In genomic region chr2:230160112-230160660, GRCh38 we compare ENCODE assay signal across 8 cellular contexts. TPM values are rescaled to one million over a fixed set of nuclear protein-coding genes. Genes with fewer than 3 reads are reported as not detected.
DNase-seq lines count a peak whose midpoint lies in the region; ATAC-seq and TF ChIP-seq lines count a peak whose summit lies in the region.

No MANE protein-coding gene starts in this region.

- peak overlapping the region in 3 of 7 donors; percentile 32 to 83 (median 54) for H3K27ac Mint-ChIP-seq in CD14-positive monocyte

- POLR2A ChIA-PET in HCT116 (lab: Charles Lee), result no interaction called here

- DNase-seq in CD14-positive monocyte (ENCODE audit: low spot score) (no peak), HCT116 (ENCODE audit: low read depth, low spot score) (peak; percentile 26), RPMI7951 (ENCODE audit: low read depth) (peak; percentile 52), prostate gland (ENCODE audit: low spot score) (no peak)
- DNase-seq in activated T-helper 9 cell treated with anti-CD3 and anti-CD28 coated beads, Interleukin-2, amount 50 U/mL, for 16 hours (ENCODE audit: low read depth), result peak; percentile 31

- H3K9me3 Mint-ChIP-seq in CD14-positive monocyte, result peaks cover 3 to 11% (median 4%) of the 10 kb centered on the region in 7 donors

- no peaks in the 10 kb centered on the region for H3K9me2 ChIP-seq in HCT116 (ENCODE audit: insufficient read depth)

- TF ChIP-seq CTCF in CD14-positive monocyte (IDR thresholded peaks at IDR 0.05) (peak; percentile 87), HCT116 (IDR thresholded peaks at IDR 0.05 in 2 of 3, conservative IDR thresholded peaks at IDR 0.05 in 1 of 3; ENCODE audit: borderline replicate concordance in 1 of 3, insufficient read depth in 1 of 3, low read depth in 2 of 3, low read length in 2 of 3) (peak; percentile 76 to 82 (median 82); a peak in 5 of 6 replicates), gastroesophageal sphincter (IDR thresholded peaks at IDR 0.05) (peak; percentile 52 to 81 (median 64)), prostate gland (IDR thresholded peaks at IDR 0.05) (peak; percentile 64 to 75 (median 67))

- TF ChIP-seq EP300 in gastroesophageal sphincter (IDR thresholded peaks at IDR 0.05), result no peak

- H3K36me3 ChIP-seq in HCT116 (ENCODE audit: control insufficient read depth in 1 of 2, insufficient read depth in 2 of 2, low read length in 2 of 2), result no peaks in the 10 kb centered on the region
- H3K36me3 ChIP-seq in gastroesophageal sphincter, result no peaks in the 10 kb centered on the region
- H3K36me3 ChIP-seq in prostate gland, result no peaks in the 10 kb centered on the region

- H3K4me1 ChIP-seq in HCT116 (ENCODE audit: control insufficient read depth in 1 of 2, insufficient read depth in 2 of 2, low read length in 2 of 2) (no peaks in the 10 kb centered on the region), gastroesophageal sphincter (no peaks in the 10 kb centered on the region), prostate gland (replicated peaks) (no peaks in the 10 kb centered on the region)

- H2AFZ ChIP-seq in HCT116 (ENCODE audit: low read depth, low read length, poor library complexity, severe bottlenecking), result peak overlapping the region; percentile 46

- peaks cover 21 to 25% of the 10 kb centered on the region in 2 donors for H3K36me3 Mint-ChIP-seq in CD14-positive monocyte

- BruUV-seq in HCT116 (replicated peaks; lab: Mats Ljungman, UMichigan), result no TSS peak

- no peaks in the 10 kb centered on the region for H4K20me1 ChIP-seq in HCT116 (ENCODE audit: insufficient read depth)

- H3K79me2 ChIP-seq in HCT116 (ENCODE audit: insufficient read depth, low read length), result no peaks in the 10 kb centered on the region

- intact Hi-C loops in CD14-positive monocyte (cut with micrococcal nuclease), result no loop called here
- intact Hi-C loops in HCT116 (cut with micrococcal nuclease), result loop anchor here (1.0 to 10.0 kb wide), 4 partner anchors 93 to 451 kb away; no protein-coding TSS in a partner anchor
- intact Hi-C loops in prostate gland (cut with DNase I), result loop anchor here (10.0 kb wide), 1 partner anchor 365 kb away; no protein-coding TSS in a partner anchor

- H3K9me3 ChIP-seq in HCT116 (ENCODE audit: control insufficient read depth in 1 of 2, insufficient read depth in 1 of 2, low read depth in 1 of 2, low read length in 2 of 2), result no peaks in the 10 kb centered on the region
- H3K9me3 ChIP-seq in gastroesophageal sphincter, result no peaks in the 10 kb centered on the region
- no peaks in the 10 kb centered on the region for H3K9me3 ChIP-seq in prostate gland

- CTCF ChIA-PET in HCT116 (lab: Charles Lee), result interaction anchor here (0.6 to 4.3 kb wide), 26 partner anchors 9 to 461 kb away, joined by 3 to 31 read pairs (median 4); partner anchors contain the start of gene SLC16A14

- no peak overlapping the region for H3K4me2 ChIP-seq in HCT116 (ENCODE audit: low read length)

- peak; percentile 83 for TF ChIP-seq RAD21 in HCT116 (IDR thresholded peaks at IDR 0.05; ENCODE audit: low read depth)

- H3K4me1 Mint-ChIP-seq in CD14-positive monocyte, result peaks cover 25% of the 10 kb centered on the region

- H3K27ac ChIP-seq in HCT116 (ENCODE audit: low read depth, low read length) (no peak overlapping the region), gastroesophageal sphincter (no peak overlapping the region), prostate gland (no peak overlapping the region)

- H3K27me3 Mint-ChIP-seq in CD14-positive monocyte (ENCODE audit: low read depth in 3 of 3), result peaks cover 1 to 5% (median 1%) of the 10 kb centered on the region in 3 donors

- H3K27me3 ChIP-seq in HCT116 (ENCODE audit: insufficient read depth, low read length) (no peaks in the 10 kb centered on the region), gastroesophageal sphincter (no peaks in the 10 kb centered on the region), prostate gland (replicated peaks; ENCODE audit: insufficient read depth) (no peaks in the 10 kb centered on the region)

- peak; percentile 80 for ATAC-seq in HCT116
- ATAC-seq in gastroesophageal sphincter, result no peak
- no peak for ATAC-seq in HG03354 (IDR thresholded peaks at IDR 0.05; ENCODE audit: poor library complexity, severe bottlenecking, unreplicated experiment)
- ATAC-seq in HG03175 (IDR thresholded peaks at IDR 0.05; ENCODE audit: unreplicated experiment), result no peak

- no peak overlapping the region for H3K4me3 ChIP-seq in HCT116 (replicated peaks in 1 of 2; ENCODE audit: low read depth in 1 of 2, low read length in 2 of 2)
- no peak overlapping the region for H3K4me3 ChIP-seq in gastroesophageal sphincter
- H3K4me3 ChIP-seq in prostate gland, result no peak overlapping the region

- H3K4me3 Mint-ChIP-seq in CD14-positive monocyte, result no peak overlapping the region

- TF ChIP-seq POLR2A in HCT116 (IDR thresholded peaks at IDR 0.05; ENCODE audit: borderline replicate concordance, extremely low read depth, insufficient read depth, insufficient read length) (no peak), gastroesophageal sphincter (IDR thresholded peaks at IDR 0.05) (no peak), prostate gland (IDR thresholded peaks at IDR 0.05) (no peak)

- H3K9ac ChIP-seq in HCT116 (ENCODE audit: low read length), result no peak overlapping the region

- WGBS in gastroesophageal sphincter (ENCODE audit: low coverage in 1 of 2), 2 donors, result 46 to 49% methylated on average over 5 to 6 of the region's 11 CpGs
- WGBS in prostate gland, result 53% methylated on average over 11 of the region's 11 CpGs

- RAD21 ChIA-PET in HCT116 (lab: Charles Lee; ENCODE audit: low non-redundant PET in 1 of 2, low total read pairs in 2 of 2, uncharacterized antibody in 2 of 2, unreplicated experiment in 2 of 2), result interaction anchor here (0.7 to 1.9 kb wide), 8 partner anchors 93 to 359 kb away, joined by 3 to 5 read pairs (median 4); no protein-coding TSS in a partner anchor

TF ChIP-seq in HCT116, 20 proteins besides CTCF, POLR2A, EP300 and RAD21:
- peak; percentile 36; the same call in 1 of the 2 replicates for TF ChIP-seq CBX3 (IDR thresholded peaks at IDR 0.05; ENCODE audit: low read depth)
- 0 out of 2 replicates have a peak, but pooled peaks have one; percentile 13 for TF ChIP-seq MAX (IDR thresholded peaks at IDR 0.05)
- TF ChIP-seq ZFX (IDR thresholded peaks at IDR 0.05), result no peak
- TF ChIP-seq EZH2phosphoT487 (IDR thresholded peaks at IDR 0.05; ENCODE audit: borderline replicate concordance), result no peak
- no peak for TF ChIP-seq POLR2AphosphoS5 (IDR thresholded peaks at IDR 0.05; ENCODE audit: low read depth, low read length)

RNA-seq across cellular contexts. Expression of gene SP110, which starts 59.6 kb away (rescaled TPM):
- 10 to 100 TPM; 39.1 to 65.5 TPM for polyA plus RNA-seq in CD14-positive monocyte
- total RNA-seq in HCT116 (2021; ENCODE audit: unreplicated experiment) (8.5 TPM), gastroesophageal sphincter (10 to 100 TPM; 16.3 to 37.5 (median 19.2) TPM), prostate gland (10 to 100 TPM; 26.5 to 39.3 TPM)
- 4.1 and 6.2 TPM in 2 replicates for polyA plus RNA-seq in HCT116 (2012)
- 13.5 and 19.7 TPM in 2 replicates for total RNA-seq in RPMI7951 (2014; rRNA removed; shearing (Covaris generic))

Comparison
In these comparisons a context has a peak if more than half of its experiments do, and no peak if none do; other contexts are left out.
1. DNase-seq: peak in HCT116 (single experiment), RPMI7951 (single experiment) and activated T-helper 9 cell treated with anti-CD3 and anti-CD28 coated beads, Interleukin-2, amount 50 U/mL, for 16 hours (single experiment); none in CD14-positive monocyte (single experiment) and prostate gland (single experiment).
2. intact Hi-C loops: an anchor here in HCT116 (1.0 to 10.0 kb wide) and prostate gland (10.0 kb wide); none called in CD14-positive monocyte.
3. Peak in every context shown above with its lines, with median percentiles within 50 percentile points of each other: CTCF ChIP-seq.